In the genomic region with DNA sequence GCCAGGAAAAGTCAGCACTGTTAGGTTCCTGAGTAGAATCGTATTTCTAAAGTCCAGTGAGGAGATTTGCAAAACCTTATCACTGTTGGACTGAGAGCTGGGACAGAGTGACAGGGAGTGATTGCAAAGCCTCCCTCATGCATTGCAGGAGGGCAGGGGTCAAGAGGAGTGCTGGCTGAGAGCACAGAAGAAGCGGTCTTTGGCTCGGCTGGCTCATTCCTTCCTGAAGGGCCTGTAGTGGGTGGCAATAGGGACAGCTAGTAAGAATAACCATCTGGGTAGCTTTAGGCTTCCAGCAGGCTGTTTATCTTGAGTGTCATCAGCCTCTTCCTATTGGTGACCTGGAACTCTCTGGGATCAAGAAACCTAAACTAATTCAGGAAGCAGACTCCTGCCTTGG, we compare ENCODE assay signal across 10 cellular contexts. TPM values are rescaled to one million over a fixed set of nuclear protein-coding genes. Genes with fewer than 3 reads are reported as not detected.
A peak's percentile ranks its signal among the peaks of the same experiment; 100 is the strongest.
DNase-seq lines count a peak whose midpoint lies in the region; ATAC-seq and TF ChIP-seq lines count a peak whose summit lies in the region.
"Had no signal": no experiment of that assay in that cellular context is flagged by ENCODE, and none has a peak within 500 bp of the region (broad histone marks: within the 10 kb centered on the region; RNA-seq: fewer than 3 reads in every experiment).

No MANE protein-coding gene starts in this region.

- H3K4me3 ChIP-seq in ACC112 (ENCODE audit: low read depth, low read length): no peak overlapping the region
- no peak overlapping the region for H3K4me3 ChIP-seq in Panc1 (ENCODE audit: low read depth in 2 of 2, low read length in 2 of 2)
- H3K4me3 ChIP-seq in fibroblast of the aortic adventitia (ENCODE audit: low read depth, low read length): no peak overlapping the region
- no peak overlapping the region for H3K4me3 ChIP-seq in effector memory CD4-positive, alpha-beta T cell (ENCODE audit: insufficient read depth, low read depth, low read length, poor library complexity, severe bottlenecking)

- no peak for TF ChIP-seq CTCF in Panc1 (IDR thresholded peaks at IDR 0.05)
- no peak for TF ChIP-seq CTCF in fibroblast of the aortic adventitia (IDR thresholded peaks at IDR 0.05; ENCODE audit: insufficient read depth, low read length)
- TF ChIP-seq CTCF in nephron (IDR thresholded peaks at IDR 0.05; ENCODE audit: unreplicated experiment in 3 of 3): no peak

- peak overlapping the region; percentile 1 to 52 (median 51) for H3K27ac Mint-ChIP-seq in nephron
- H3K27ac Mint-ChIP-seq: WTC11 had no signal

- in situ Hi-C loops in Panc1 (cut with HindIII; ENCODE audit: low pct_unique_long_range_greater_than_20kb, low sequenced_read_pairs): no loop called here

- H3K79me2 ChIP-seq in ACC112 (ENCODE audit: control insufficient read depth, insufficient read depth, low read length, unreplicated experiment): peaks cover 88% of the 10 kb centered on the region

- no peaks in the 10 kb centered on the region for H3K9me3 Mint-ChIP-seq in nephron
- H3K9me3 Mint-ChIP-seq: WTC11 had no signal

- H3K4me1 Mint-ChIP-seq in nephron: peaks cover 24% of the 10 kb centered on the region

- H3K4me1 ChIP-seq in ACC112 (ENCODE audit: control insufficient read depth, insufficient read depth, low read length, unreplicated experiment) (peaks cover 25% of the 10 kb centered on the region), Panc1 (ENCODE audit: control insufficient read depth, insufficient read depth, low read length) (peaks cover 96% of the 10 kb centered on the region)
- H3K4me1 ChIP-seq in effector memory CD4-positive, alpha-beta T cell (ENCODE audit: control insufficient read depth, insufficient read depth, low read length, poor library complexity, severe bottlenecking): peaks cover 10% of the 10 kb centered on the region

- H3K36me3 ChIP-seq in ACC112 (ENCODE audit: insufficient read depth, low read length) (peaks cover 85% of the 10 kb centered on the region), Panc1 (ENCODE audit: control insufficient read depth, insufficient read depth, low read length) (peaks cover 79% of the 10 kb centered on the region)
- H3K36me3 ChIP-seq in effector memory CD4-positive, alpha-beta T cell (ENCODE audit: control insufficient read depth, insufficient read depth, low read length): peaks cover 86% of the 10 kb centered on the region

- DNase-seq in Panc1 (ENCODE audit: low read depth, low spot score) (no peak), fibroblast of the aortic adventitia (ENCODE audit: low read depth) (peak; percentile 56), NCI-H69 (lab: John Stamatoyannopoulos, UW) (no peak), MV-4-11 (lab: John Stamatoyannopoulos, UW) (no peak)
- DNase-seq in effector memory CD4-positive, alpha-beta T cell: no peak
- DNase-seq: amygdala had no signal

- H3K27me3 Mint-ChIP-seq in nephron (ENCODE audit: low read depth): peaks cover 6% of the 10 kb centered on the region

- H3K27me3 ChIP-seq in ACC112 (ENCODE audit: insufficient read depth, low read length): no peaks in the 10 kb centered on the region
- no peaks in the 10 kb centered on the region for H3K27me3 ChIP-seq in Panc1 (ENCODE audit: control insufficient read depth, insufficient read depth, low read length)
- no peaks in the 10 kb centered on the region for H3K27me3 ChIP-seq in effector memory CD4-positive, alpha-beta T cell (replicated peaks; ENCODE audit: control insufficient read depth, insufficient read depth, low read length, poor library complexity, severe bottlenecking)

- POLR2A ChIA-PET in Panc1 (lab: Charles Lee): interaction anchor here (0.7 kb wide), 1 partner anchor 42 kb away, joined by 11 read pairs; no protein-coding TSS in a partner anchor

- CTCF ChIA-PET in Panc1 (lab: Charles Lee): no interaction called here

- H3K4me3 Mint-ChIP-seq in nephron: no peak overlapping the region
- H3K4me3 Mint-ChIP-seq: WTC11 had no signal

- BruUV-seq in Panc1 (replicated peaks; lab: Mats Ljungman, UMichigan): no TSS peak

- intact Hi-C loops in Panc1 (cut with micrococcal nuclease; ENCODE audit: unreplicated experiment): no loop called here

- no peaks in the 10 kb centered on the region for H3K36me3 Mint-ChIP-seq in nephron (ENCODE audit: low read depth)
- H3K36me3 Mint-ChIP-seq: WTC11 had no signal

- no peak overlapping the region for H2AFZ ChIP-seq in ACC112 (ENCODE audit: low read length, unreplicated experiment)

- H3K9me3 ChIP-seq in Panc1 (ENCODE audit: control insufficient read depth, insufficient read depth, low read depth, low read length): no peaks in the 10 kb centered on the region
- no peaks in the 10 kb centered on the region for H3K9me3 ChIP-seq in effector memory CD4-positive, alpha-beta T cell (ENCODE audit: control insufficient read depth, low read length)

- H3K27ac ChIP-seq in ACC112 (ENCODE audit: low read depth, low read length) (peak overlapping the region; percentile 25), Panc1 (ENCODE audit: low read length) (peak overlapping the region; percentile 86)
- no peak overlapping the region for H3K27ac ChIP-seq in effector memory CD4-positive, alpha-beta T cell (ENCODE audit: insufficient read depth, low read length, poor library complexity, severe bottlenecking)

- ATAC-seq in Panc1: peak; percentile 26
- no peak for ATAC-seq in GM18868 (IDR thresholded peaks at IDR 0.05; ENCODE audit: unreplicated experiment)
- ATAC-seq: WTC11 had no signal

RNA-seq across cellular contexts. Expression of gene CD44, which starts 53.4 kb away (rescaled TPM):
- total RNA-seq in Panc1 (2021; ENCODE audit: unreplicated experiment) (1,819 TPM), fibroblast of the aortic adventitia (ENCODE audit: low replicate concordance) (242 and 458 TPM in 2 replicates)
- polyA plus RNA-seq in Panc1 (2012; ENCODE audit: insufficient read length): 1,270 TPM
